In the genomic region with DNA sequence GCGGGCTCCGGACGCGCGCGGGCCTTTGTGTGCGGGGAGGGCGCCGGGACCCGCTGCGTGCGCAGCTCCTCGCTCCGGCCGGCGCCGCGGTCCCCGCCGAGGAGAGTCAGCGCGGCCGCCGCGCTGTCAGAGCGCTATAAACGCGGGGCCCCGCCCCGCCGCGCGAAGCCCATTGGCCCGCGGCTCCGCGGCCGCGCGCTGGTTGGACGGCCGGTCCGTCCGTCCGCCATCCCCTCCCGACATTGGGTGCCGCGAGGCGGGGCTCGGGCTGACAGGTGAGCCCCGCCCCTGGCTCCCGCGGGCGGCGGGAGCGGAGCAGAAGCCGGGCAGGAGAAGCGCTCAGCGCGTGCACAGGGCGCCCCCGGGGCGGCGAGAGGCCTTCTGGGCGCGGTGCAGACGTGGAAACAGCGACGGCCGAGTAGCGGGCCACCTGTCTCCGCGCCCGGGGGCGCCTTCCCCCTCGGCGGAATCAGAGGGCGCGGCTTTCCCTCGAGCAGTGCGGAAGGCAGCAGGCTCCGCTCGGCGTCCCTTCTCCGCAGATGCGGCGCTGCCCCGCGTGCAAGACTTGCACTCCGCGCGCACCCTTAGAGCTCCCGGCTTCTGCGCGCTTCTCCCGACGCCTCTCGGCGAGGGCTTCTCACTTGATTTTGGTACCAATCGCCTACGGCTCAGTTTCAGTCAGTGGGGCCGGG, we compare ENCODE assay signal across 8 cellular contexts. TPM values are rescaled to one million over a fixed set of nuclear protein-coding genes. Genes with fewer than 3 reads are reported as not detected.
DNase-seq lines count a peak whose midpoint lies in the region; ATAC-seq lines count a peak whose summit lies in the region.

A gene with protein sequence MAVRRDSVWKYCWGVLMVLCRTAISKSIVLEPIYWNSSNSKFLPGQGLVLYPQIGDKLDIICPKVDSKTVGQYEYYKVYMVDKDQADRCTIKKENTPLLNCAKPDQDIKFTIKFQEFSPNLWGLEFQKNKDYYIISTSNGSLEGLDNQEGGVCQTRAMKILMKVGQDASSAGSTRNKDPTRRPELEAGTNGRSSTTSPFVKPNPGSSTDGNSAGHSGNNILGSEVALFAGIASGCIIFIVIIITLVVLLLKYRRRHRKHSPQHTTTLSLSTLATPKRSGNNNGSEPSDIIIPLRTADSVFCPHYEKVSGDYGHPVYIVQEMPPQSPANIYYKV (minus strand): TSS at position 111 of the 692 bp plus-strand sequence. CDS start 698 bp downstream, outside the sequence.

- no peaks in the 10 kb centered on the region for H3K36me3 ChIP-seq in endocrine pancreas (ENCODE audit: control insufficient read depth, insufficient read depth, low read length)

- no peak within 1 kb of the TSS for H3K4me3 ChIP-seq in endocrine pancreas (ENCODE audit: control insufficient read depth, insufficient read depth, low read length)

- no peaks in the 10 kb centered on the region for H3K27me3 ChIP-seq in endocrine pancreas (ENCODE audit: control insufficient read depth, insufficient read depth, low read length)

- no peaks in the 10 kb centered on the region for H3K9me3 ChIP-seq in endocrine pancreas (ENCODE audit: control insufficient read depth, low read length)

- peak within 1 kb of the TSS; percentile 60 for H3K9ac ChIP-seq in endocrine pancreas (ENCODE audit: control insufficient read depth, insufficient read depth, low read length)

- ATAC-seq in GM19438 (IDR thresholded peaks at IDR 0.05; ENCODE audit: low read depth, unreplicated experiment), result peak; percentile 87
- ATAC-seq in HG03565 (IDR thresholded peaks at IDR 0.05; ENCODE audit: unreplicated experiment), result peak; percentile 96

- DNase-seq in CMK (ENCODE audit: low read depth) (peak; percentile 49), NCI-H82 treated with DMSO at 0.1 percent for 48 hours (lab: John Stamatoyannopoulos, UW; ENCODE audit: unreplicated experiment) (peak; percentile 78), mesenteric fat pad (ENCODE audit: low spot score) (peak; percentile 97)
- peak; percentile 53 for DNase-seq in activated CD8-positive, alpha-beta memory T cell treated with anti-CD3 and anti-CD28 coated beads, Interleukin-2, amount 50 U/mL, for 1 hour (ENCODE audit: extremely low read depth)
- peak; percentile 81 for DNase-seq in stimulated activated CD8-positive, alpha-beta memory T cell treated with anti-CD3 and anti-CD28 coated beads, Interleukin-12 subunit alpha, Interleukin-12 subunit beta, amount 100 ng/mL, for 4 hours (ENCODE audit: low read depth)

- peaks cover 5% of the 10 kb centered on the region for H3K4me1 ChIP-seq in endocrine pancreas (ENCODE audit: control insufficient read depth, insufficient read depth, low read length)

RNA-seq across cellular contexts. Expression of the gene that starts here (rescaled TPM):
- 21.6 TPM for total RNA-seq in mesenteric fat pad
